18 cellular contexts compared by ENCODE assay signal in genomic region chr11:102332611-102332994, GRCh38. TPM values are rescaled to one million over a fixed set of nuclear protein-coding genes. Genes with fewer than 3 reads are reported as not detected.
DNase-seq lines count a peak whose midpoint lies in the region; ATAC-seq and TF ChIP-seq lines count a peak whose summit lies in the region.
"Had no signal": no experiment of that assay in that cellular context is flagged by ENCODE, and none has a peak within 500 bp of the region (broad histone marks: within the 10 kb centered on the region; RNA-seq: fewer than 3 reads in every experiment).

No MANE protein-coding gene starts in this region.

- no peak for TF ChIP-seq CTCF in osteocyte (IDR thresholded peaks at IDR 0.05)

- peak; percentile 86 to 90 for ATAC-seq in activated CD4-positive, CD25-positive, alpha-beta regulatory T cell treated with anti-CD3 and anti-CD28 coated beads, Interleukin-2, amount 50 U/mL, for 24 hours
- ATAC-seq in effector memory CD8-positive, alpha-beta T cell (replicated peaks), result no peak
- ATAC-seq in GM18870 (IDR thresholded peaks at IDR 0.05; ENCODE audit: unreplicated experiment), result no peak
- ATAC-seq: HepG2 had no signal

- H3K27ac Mint-ChIP-seq in IgD-negative memory B cell (peak overlapping the region in 2 of 3 donors; percentile 0 to 67), osteocyte (ENCODE audit: unreplicated experiment) (no peak overlapping the region)
- peak overlapping the region; percentile 39 to 75 for H3K27ac Mint-ChIP-seq in effector memory CD8-positive, alpha-beta T cell

- H3K27me3 Mint-ChIP-seq in IgD-negative memory B cell, result no peaks in the 10 kb centered on the region
- H3K27me3 Mint-ChIP-seq in effector memory CD8-positive, alpha-beta T cell, result no peaks in the 10 kb centered on the region
- no peaks in the 10 kb centered on the region for H3K27me3 Mint-ChIP-seq in osteocyte (ENCODE audit: unreplicated experiment)

- H3K4me3 Mint-ChIP-seq in IgD-negative memory B cell, result no peak overlapping the region
- H3K4me3 Mint-ChIP-seq in effector memory CD8-positive, alpha-beta T cell, result no peak overlapping the region
- no peak overlapping the region for H3K4me3 Mint-ChIP-seq in osteocyte (ENCODE audit: unreplicated experiment)
- H3K4me3 Mint-ChIP-seq: neural crest cell had no signal

- no peaks in the 10 kb centered on the region for H3K9me3 Mint-ChIP-seq in IgD-negative memory B cell
- H3K9me3 Mint-ChIP-seq in effector memory CD8-positive, alpha-beta T cell, result no peaks in the 10 kb centered on the region
- no peaks in the 10 kb centered on the region for H3K9me3 Mint-ChIP-seq in osteocyte (ENCODE audit: unreplicated experiment)
- H3K9me3 Mint-ChIP-seq: neural crest cell had no signal

- H3K4me1 Mint-ChIP-seq in IgD-negative memory B cell (peaks cover 5 to 11% (median 6%) of the 10 kb centered on the region in 3 donors), osteocyte (ENCODE audit: unreplicated experiment) (peaks cover 15% of the 10 kb centered on the region)
- peaks cover 0 to 3% of the 10 kb centered on the region in 2 donors for H3K4me1 Mint-ChIP-seq in effector memory CD8-positive, alpha-beta T cell (ENCODE audit: low read depth in 2 of 2)
- H3K4me1 Mint-ChIP-seq: neural crest cell had no signal

- no peak for DNase-seq in activated CD4-positive, CD25-positive, alpha-beta regulatory T cell (lab: John Stamatoyannopoulos, UW)
- no peak for DNase-seq in effector memory CD8-positive, alpha-beta T cell
- peak; percentile 66 for DNase-seq in renal cortical epithelial cell (ENCODE audit: low read depth)
- DNase-seq in osteocyte (ENCODE audit: extremely low spot score, unreplicated experiment), result no peak
- no peak for DNase-seq in NCI-H1092 (lab: John Stamatoyannopoulos, UW)
- DNase-seq: DND-41, dorsolateral prefrontal cortex, mammary epithelial cell, MM.1S, NCI-H2081, NCI-H510A treated with DMSO at 0.1 percent for 48 hours, SIG-M5, T-helper 2 cell had no signal

- H3K36me3 Mint-ChIP-seq in IgD-negative memory B cell (peaks cover 5% of the 10 kb centered on the region), osteocyte (ENCODE audit: unreplicated experiment) (no peaks in the 10 kb centered on the region)
- peaks cover 94% of the 10 kb centered on the region for H3K36me3 Mint-ChIP-seq in effector memory CD8-positive, alpha-beta T cell (ENCODE audit: insufficient read depth)

RNA-seq across cellular contexts. Expression of gene BIRC2, which starts 14.4 kb away (rescaled TPM):
- polyA plus RNA-seq in IgD-negative memory B cell, result 28.4 TPM
- 125 and 146 TPM in 2 replicates for total RNA-seq in renal cortical epithelial cell
- 46.0 and 51.3 TPM in 2 replicates for total RNA-seq in osteocyte

RNA-seq across cellular contexts. Expression of gene BIRC3, which starts 15.3 kb away (rescaled TPM):
- 158 TPM for polyA plus RNA-seq in IgD-negative memory B cell
- 69.9 and 130 TPM in 2 replicates for total RNA-seq in renal cortical epithelial cell
- 1.0 and 1.5 TPM in 2 replicates for total RNA-seq in osteocyte

Comparison
In these comparisons a context has a peak if more than half of its experiments do, and no peak if none do; other contexts are left out.
1. ATAC-seq: peak in activated CD4-positive, CD25-positive, alpha-beta regulatory T cell treated with anti-CD3 and anti-CD28 coated beads, Interleukin-2, amount 50 U/mL, for 24 hours (2 of 2); none in effector memory CD8-positive, alpha-beta T cell (single experiment) and GM18870 (single experiment).
2. RNA of gene BIRC3, which starts 15.3 kb away (total RNA-seq): 69.9 to 130 TPM in renal cortical epithelial cell; 1.0 to 1.5 TPM in osteocyte; every median in the first group is over 10 times any median in the second.